Comparison of ENCODE assay signal across 29 cellular contexts in the genomic region with DNA sequence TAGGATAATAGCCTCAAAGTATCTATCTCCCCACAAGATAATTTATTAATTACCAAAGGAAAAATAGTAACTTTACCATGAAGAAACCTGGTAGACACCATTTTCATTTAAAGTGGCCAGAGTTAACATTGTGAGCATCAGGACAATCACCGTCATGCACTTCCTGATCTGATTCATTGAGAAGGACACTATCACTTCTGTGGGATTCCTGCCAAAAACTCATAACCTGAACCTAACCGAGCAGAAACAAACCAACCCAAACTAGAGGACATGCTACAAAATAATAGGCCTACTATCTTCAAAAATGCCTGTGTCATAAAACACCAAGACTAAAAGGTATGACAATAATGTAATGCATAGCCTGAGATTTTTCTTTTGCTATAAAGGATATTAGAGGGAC. TPM values are rescaled to one million over a fixed set of nuclear protein-coding genes. Genes with fewer than 3 reads are reported as not detected.
"Had no signal": no experiment of that assay in that cellular context is flagged by ENCODE, and none has a peak within 500 bp of the region (broad histone marks: within the 10 kb centered on the region; RNA-seq: fewer than 3 reads in every experiment).

No MANE protein-coding gene starts in this region.

- H3K9me3 ChIP-seq: ascending aorta, gastrocnemius medialis, pancreas, prostate gland, sigmoid colon, stomach, thyroid gland, upper lobe of left lung, vagina had no signal

- FAIRE-seq: colon, pancreas, TTC549 had no signal

- DNase-seq: activated CD4-positive, alpha-beta T cell treated with anti-CD3 and anti-CD28 coated beads for 48 hours; activated CD4-positive, alpha-beta T cell treated with anti-CD3 and anti-CD28 coated beads, Interleukin-2, amount 50 U/mL, for 48 hours; activated CD8-positive, alpha-beta memory T cell treated with anti-CD3 and anti-CD28 coated beads for 24 hours; activated effector memory CD4-positive, alpha-beta T cell treated with Interleukin-2 at 50 U/mL for 16 hours; activated naive CD4-positive, alpha-beta T cell treated with anti-CD3 and anti-CD28 coated beads, Interleukin-2, amount 10 ng/mL, durations not matched to agents 7 days and 5 days; activated naive CD8-positive, alpha-beta T cell treated with anti-CD3 and anti-CD28 coated beads, Interleukin-2, amount 10 ng/mL, durations not matched to agents 7 days and 5 days; dorsolateral prefrontal cortex; effector memory CD4-positive, alpha-beta T cell; erythroblast; gastrocnemius medialis; islet precursor cell; left colon; naive thymus-derived CD8-positive, alpha-beta T cell; nucleus accumbens; pancreas; sigmoid colon; stimulated activated CD4-positive, alpha-beta T cell treated with anti-CD3 and anti-CD28 coated beads, Interleukin-1b, Interleukin-23, amount 100 ng/mL, for 48 hours; stimulated activated naive B cell treated with anti-CD40 and anti-IgM and Interleukin-4, amounts not matched to agents 10 μg/mL and 1 μg/mL and 100 μg/mL, for 72 hours; stomach; thyroid gland; upper lobe of left lung had no signal

- H3K36me3 ChIP-seq: ascending aorta, gastrocnemius medialis, pancreas, prostate gland, sigmoid colon, stomach, thyroid gland, upper lobe of left lung, vagina had no signal

- H3K27ac ChIP-seq: ascending aorta, dorsolateral prefrontal cortex, gastrocnemius medialis, hepatocyte, pancreas, prostate gland, sigmoid colon, stomach, thyroid gland, upper lobe of left lung, vagina, VCaP had no signal

- H3K4me1 ChIP-seq: ascending aorta, prostate gland, stomach, thyroid gland, upper lobe of left lung, vagina had no signal

- H3K4me3 ChIP-seq: ascending aorta, dorsolateral prefrontal cortex, gastrocnemius medialis, hepatocyte, pancreas, prostate gland, sigmoid colon, smooth muscle cell, stomach, thyroid gland, upper lobe of left lung, vagina had no signal

- H3K27me3 ChIP-seq: ascending aorta, dorsolateral prefrontal cortex, gastrocnemius medialis, hepatocyte, pancreas, sigmoid colon, stomach, thyroid gland, upper lobe of left lung, vagina had no signal

- ATAC-seq: gastrocnemius medialis; left colon; naive thymus-derived CD8-positive, alpha-beta T cell; pancreas; stimulated activated naive B cell treated with anti-CD40 and anti-IgM and Interleukin-4, amounts not matched to agents 10 μg/mL and 1 μg/mL and 100 μg/mL, for 72 hours had no signal

RNA-seq across cellular contexts. Expression of a gene that starts 39.0 kb away (rescaled TPM):
- total RNA-seq: ascending aorta had no signal
